ENCODE assay signal across 15 cellular contexts in genomic region chr19:43083721-43084120, GRCh38. TPM values are rescaled to one million over a fixed set of nuclear protein-coding genes. Genes with fewer than 3 reads are reported as not detected.
"Had no signal": no experiment of that assay in that cellular context is flagged by ENCODE, and none has a peak within 500 bp of the region (broad histone marks: within the 10 kb centered on the region; RNA-seq: fewer than 3 reads in every experiment).

No MANE protein-coding gene starts in this region.

RNA-seq across cellular contexts. Expression of gene PSG2, which starts 1.2 kb away (rescaled TPM):
- total RNA-seq: stomach, subcutaneous adipose tissue, temporal lobe, testis, thoracic aorta, thyroid gland, tibial nerve, transverse colon, upper lobe of left lung, upper lobe of right lung, ureter, urinary bladder, uterus, vagina had no signal
- polyA plus RNA-seq: stomach, urinary bladder had no signal

RNA-seq across cellular contexts. Expression of gene PSG11, which starts 57.5 kb away (rescaled TPM):
- total RNA-seq: stomach, subcutaneous adipose tissue, suprapubic skin, temporal lobe, testis, thoracic aorta, thyroid gland, tibial nerve, transverse colon, upper lobe of left lung, upper lobe of right lung, ureter, urinary bladder, uterus, vagina had no signal
- polyA plus RNA-seq: stomach, urinary bladder had no signal
